Comparison of ENCODE assay signal across 8 cellular contexts in genomic region chr10:62735464-62736188, GRCh38.
DNase-seq lines count a peak whose midpoint lies in the region; ATAC-seq lines count a peak whose summit lies in the region.

No MANE protein-coding gene starts in this region.

- ATAC-seq in GM18511 (IDR thresholded peaks at IDR 0.05; ENCODE audit: unreplicated experiment) (peak; percentile 70), GM21717 (IDR thresholded peaks at IDR 0.05; ENCODE audit: unreplicated experiment) (peak; percentile 39)

- DNase-seq in HS-27A (ENCODE audit: low read depth) (peak; percentile 2), hepatic stellate cell (ENCODE audit: low spot score) (peak; percentile 13), HK-2 (ENCODE audit: unreplicated experiment) (no peak), SIG-M5 (lab: John Stamatoyannopoulos, UW) (no peak), SHP77 treated with DMSO at 0.1 percent for 48 hours (lab: John Stamatoyannopoulos, UW) (no peak), NCI-H2196 (lab: John Stamatoyannopoulos, UW; ENCODE audit: unreplicated experiment) (no peak)

Comparison
In these comparisons a context has a peak if more than half of its experiments do, and no peak if none do; other contexts are left out.
1. DNase-seq: peak in HS-27A (single experiment) and hepatic stellate cell (single experiment); none in HK-2 (single experiment), SIG-M5 (single experiment), SHP77 treated with DMSO at 0.1 percent for 48 hours (single experiment) and NCI-H2196 (single experiment).